Comparison of ENCODE assay signal across 8 cellular contexts in the genomic region with DNA sequence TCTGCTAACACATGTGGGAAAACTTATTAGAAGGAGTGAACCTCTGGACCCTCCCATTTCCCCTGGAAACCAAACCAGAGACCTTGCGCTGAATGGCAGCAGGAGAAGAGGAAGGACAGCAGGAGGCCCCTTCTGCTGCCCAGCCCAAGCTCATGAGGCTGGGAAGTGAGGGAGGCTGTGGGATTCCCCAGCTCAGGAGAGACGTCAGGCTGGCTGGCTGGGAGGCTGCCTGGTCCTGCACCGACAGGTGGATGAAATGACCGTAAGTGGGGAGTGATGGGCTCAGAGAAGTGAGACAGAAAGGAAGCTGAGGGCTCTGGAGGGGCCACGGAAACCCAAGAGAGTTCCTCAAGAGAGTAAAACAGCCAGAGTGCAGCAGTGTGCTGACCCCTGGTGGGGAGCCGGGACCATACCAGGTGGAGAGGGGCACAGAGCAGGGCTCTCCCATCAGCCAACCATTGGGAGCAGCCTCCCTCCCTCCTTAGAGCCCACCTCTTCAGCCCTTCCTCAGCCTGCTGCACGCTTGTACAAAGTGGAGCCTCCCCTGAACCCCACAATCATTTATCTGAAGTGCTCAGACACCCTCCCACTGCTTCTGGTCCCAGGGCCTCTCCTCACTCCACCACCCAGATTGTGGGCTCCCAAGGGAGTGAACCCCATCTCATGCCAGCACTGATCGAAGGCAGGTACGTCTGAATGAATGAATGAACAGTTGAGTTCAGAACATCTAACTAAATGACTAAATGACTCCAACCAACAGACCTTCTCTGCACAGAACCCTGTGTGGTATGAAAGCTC. TPM values are rescaled to one million over a fixed set of nuclear protein-coding genes. Genes with fewer than 3 reads are reported as not detected.
A peak's percentile ranks its signal among the peaks of the same experiment; 100 is the strongest.
DNase-seq lines count a peak whose midpoint lies in the region; ATAC-seq and TF ChIP-seq lines count a peak whose summit lies in the region.

No MANE protein-coding gene starts in this region.

- TF ChIP-seq CTCF in IMR-90 (conservative IDR thresholded peaks at IDR 0.05; ENCODE audit: low read depth, low read length) (peak; percentile 76), RWPE1 (conservative IDR thresholded peaks at IDR 0.05; ENCODE audit: low read depth) (peak; percentile 44)

- H3K23ac ChIP-seq in IMR-90 (ENCODE audit: low read depth, low read length) = no peak overlapping the region

- H2BK15ac ChIP-seq in IMR-90 (ENCODE audit: low read depth, low read length) = no peak overlapping the region

- peaks cover 44% of the 10 kb centered on the region for H3K4me1 Mint-ChIP-seq in activated naive CD4-positive, alpha-beta T cell treated with anti-CD3 and anti-CD28 coated beads, Interleukin-2, amount 10 ng/mL, durations not matched to agents 7 days and 5 days

- 0% methylated on average over 1 of the region's 9 CpGs; no CpG with 5 or more reads in 1 of the 2 experiments for WGBS in IMR-90 (ENCODE audit: extremely low coverage in 2 of 2, insufficient read length in 1 of 2), 2 experiments
- 33% methylated on average over 9 of the region's 9 CpGs for WGBS in right cardiac atrium

- peak overlapping the region in 1 of 2 experiments; percentile 56; a peak in 1 of 4 replicates for H4K8ac ChIP-seq in IMR-90 (ENCODE audit: low read depth in 2 of 2, low read length in 2 of 2)

- no peak overlapping the region for H3K4ac ChIP-seq in IMR-90 (ENCODE audit: low read depth, low read length)

- intact Hi-C loops in IMR-90 (cut with micrococcal nuclease) = loop anchor here (1.0 to 5.0 kb wide), 3 partner anchors 16 to 128 kb away; no protein-coding TSS in a partner anchor
- intact Hi-C loops in right cardiac atrium (cut with DNase I) = loop anchor here in 1 of 4 donors (10.0 kb wide), 1 partner anchor 104 kb away; no protein-coding TSS in a partner anchor

- 0 out of 2 replicates have a peak overlapping the region, but pooled peaks have one; percentile 54 for H4K91ac ChIP-seq in IMR-90 (ENCODE audit: insufficient read depth, low read depth, low read length)

- H3K14ac ChIP-seq in IMR-90 (replicated peaks; ENCODE audit: low read depth, low read length) = no peak overlapping the region

- no peak overlapping the region for H4K5ac ChIP-seq in IMR-90 (ENCODE audit: low read depth, low read length)

- H3K27me3 ChIP-seq in IMR-90 (ENCODE audit: control insufficient read depth, insufficient read depth, low read length) (no peaks in the 10 kb centered on the region), right cardiac atrium (ENCODE audit: control insufficient read depth, insufficient read depth) (no peaks in the 10 kb centered on the region)

- peak overlapping the region; percentile 87 for H2AFZ ChIP-seq in IMR-90 (replicated peaks; ENCODE audit: low read length, poor library complexity)

- no peak overlapping the region for H2AK5ac ChIP-seq in IMR-90 (ENCODE audit: low read depth, low read length)

- dilution Hi-C loops in IMR-90 (cut with HindIII; ENCODE audit: low sequenced_read_pairs, unreplicated experiment) = no loop called here

- H2BK120ac ChIP-seq in IMR-90 (ENCODE audit: low read depth, low read length) = no peak overlapping the region

- BruUV-seq in IMR-90 (replicated peaks; lab: Mats Ljungman, UMichigan) = no TSS peak

- no peak overlapping the region for H3K56ac ChIP-seq in IMR-90 (ENCODE audit: extremely low read depth, insufficient read depth, low read length)

- no peaks in the 10 kb centered on the region for H4K20me1 ChIP-seq in IMR-90 (ENCODE audit: insufficient read depth, low read length)

- no peak overlapping the region for H3K18ac ChIP-seq in IMR-90 (ENCODE audit: low read depth, low read length)

- no peaks in the 10 kb centered on the region for H3K9me1 ChIP-seq in IMR-90 (ENCODE audit: insufficient read depth, low read length)

- no peaks in the 10 kb centered on the region for H3K36me3 Mint-ChIP-seq in activated naive CD4-positive, alpha-beta T cell treated with anti-CD3 and anti-CD28 coated beads, Interleukin-2, amount 10 ng/mL, durations not matched to agents 7 days and 5 days

- H3K27me3 Mint-ChIP-seq in activated naive CD4-positive, alpha-beta T cell treated with anti-CD3 and anti-CD28 coated beads, Interleukin-2, amount 10 ng/mL, durations not matched to agents 7 days and 5 days = peaks cover 41% of the 10 kb centered on the region

- no peaks in the 10 kb centered on the region for H3K9me3 Mint-ChIP-seq in activated naive CD4-positive, alpha-beta T cell treated with anti-CD3 and anti-CD28 coated beads, Interleukin-2, amount 10 ng/mL, durations not matched to agents 7 days and 5 days

- no peak overlapping the region for H3K27ac ChIP-seq in IMR-90 (ENCODE audit: insufficient read depth, low read length)
- no peak overlapping the region for H3K27ac ChIP-seq in RWPE1
- no peak overlapping the region for H3K27ac ChIP-seq in right cardiac atrium (ENCODE audit: low read length)

- POLR2A ChIA-PET in IMR-90 (lab: Charles Lee; ENCODE audit: unreplicated experiment) = interaction anchor here (1.2 to 1.3 kb wide), 2 partner anchors 14 to 17 kb away, joined by 3 read pairs; a partner anchor contains a TSS
- POLR2A ChIA-PET in RWPE1 (lab: Yijun Ruan, JAX; ENCODE audit: low non-redundant PET) = no interaction called here

- TF ChIP-seq RAD21 in IMR-90 (IDR thresholded peaks at IDR 0.05; ENCODE audit: low read length) = peak; percentile 84

- peaks cover 0 to 3% of the 10 kb centered on the region in 2 experiments; a peak in 1 of 4 replicates for H3K79me1 ChIP-seq in IMR-90 (ENCODE audit: low read depth in 1 of 2, low read length in 2 of 2)

- peaks cover 5% of the 10 kb centered on the region; the same call in 1 of the 2 replicates for H3K4me1 ChIP-seq in IMR-90 (ENCODE audit: control insufficient read depth, insufficient read depth, low read length)
- peaks cover 3% of the 10 kb centered on the region for H3K4me1 ChIP-seq in right cardiac atrium (ENCODE audit: control insufficient read depth, insufficient read depth, low read length)

- no peak overlapping the region for H3K27ac Mint-ChIP-seq in activated naive CD4-positive, alpha-beta T cell treated with anti-CD3 and anti-CD28 coated beads, Interleukin-2, amount 10 ng/mL, durations not matched to agents 7 days and 5 days

- DNase-seq in NCI-H1417 (lab: John Stamatoyannopoulos, UW) = peak; percentile 13 to 82 (median 74)
- DNase-seq in NCI-H1417 treated with DMSO at 0.1 percent for 48 hours (lab: John Stamatoyannopoulos, UW) = no peak
- peak; percentile 47 for DNase-seq in IMR-90
- peak; percentile 35 for DNase-seq in RWPE1 (ENCODE audit: low spot score)
- peak; percentile 83 for DNase-seq in activated naive CD4-positive, alpha-beta T cell treated with anti-CD3 and anti-CD28 coated beads, Interleukin-2, amount 10 ng/mL, durations not matched to agents 7 days and 5 days
- DNase-seq in right cardiac atrium = peak in 2 of 3 donors; percentile 78 to 80
- peak; percentile 59 for DNase-seq in stimulated activated CD4-positive, alpha-beta T cell treated with anti-CD3 and anti-CD28 coated beads, Interleukin-1b, Interleukin-23, amount 100 ng/mL, for 48 hours
- DNase-seq in cortex of kidney (lab: John Stamatoyannopoulos, UW) = no peak

- no peak overlapping the region for H2BK20ac ChIP-seq in IMR-90 (ENCODE audit: low read depth, low read length)

- H3K9ac ChIP-seq in IMR-90 (ENCODE audit: low read depth, low read length) = no peak overlapping the region

- H2BK5ac ChIP-seq in IMR-90 (ENCODE audit: low read depth, low read length, poor library complexity, severe bottlenecking) = no peak overlapping the region

- CTCF ChIA-PET in IMR-90 (lab: Yijun Ruan, JAX) = interaction anchor here (1.1 to 8.6 kb wide), 4 partner anchors 9 to 27 kb away, joined by 3 to 128 read pairs (median 20); a partner anchor contains a TSS
- CTCF ChIA-PET in RWPE1 (lab: Yijun Ruan, JAX) = interaction anchor here (0.5 to 1.6 kb wide), 13 partner anchors 9 to 239 kb away, joined by 3 to 16 read pairs (median 3); a partner anchor contains a TSS
- CTCF ChIA-PET in activated naive CD4-positive, alpha-beta T cell treated with anti-CD3 and anti-CD28 coated beads, Interleukin-2, amount 10 ng/mL, durations not matched to agents 7 days and 5 days (lab: Charles Lee) = interaction anchor here (0.6 to 17.2 kb wide), 20 partner anchors 9 to 601 kb away, joined by 3 to 637 read pairs (median 4); a partner anchor contains a TSS

- no peak for TF ChIP-seq POLR2A in IMR-90 (IDR thresholded peaks at IDR 0.05; ENCODE audit: low read depth, low read length)

- in situ Hi-C loops in IMR-90 (cut with MboI; ENCODE audit: low sequenced_read_pairs) = loop anchor here (5.0 kb wide), 1 partner anchor 102 kb away; no protein-coding TSS in a partner anchor

- H3K9me3 ChIP-seq in IMR-90 (ENCODE audit: control insufficient read depth, insufficient read depth, low read length) = no peaks in the 10 kb centered on the region
- no peaks in the 10 kb centered on the region for H3K9me3 ChIP-seq in right cardiac atrium (ENCODE audit: control insufficient read depth, low read length)

- H3K4me3 Mint-ChIP-seq in activated naive CD4-positive, alpha-beta T cell treated with anti-CD3 and anti-CD28 coated beads, Interleukin-2, amount 10 ng/mL, durations not matched to agents 7 days and 5 days = no peak overlapping the region

- peak overlapping the region; percentile 52 for H2AK9ac ChIP-seq in IMR-90 (replicated peaks; ENCODE audit: low read depth, low read length, poor library complexity)

- no peak overlapping the region for H3K4me2 ChIP-seq in IMR-90 (ENCODE audit: low read depth, low read length)

- H3K4me3 ChIP-seq in IMR-90 (ENCODE audit: insufficient read depth, low read depth, low read length) = no peak overlapping the region
- no peak overlapping the region for H3K4me3 ChIP-seq in right cardiac atrium (ENCODE audit: low read length)

- ATAC-seq in IMR-90 (ENCODE audit: low read depth) (peak; percentile 44), right cardiac atrium (peak in 1 of 2 donors; percentile 6)

- H3K36me3 ChIP-seq in IMR-90 (ENCODE audit: control insufficient read depth, insufficient read depth, low read length) = peaks cover 3% of the 10 kb centered on the region; the same call in 1 of the 2 replicates

RNA-seq across cellular contexts. Expression of a gene that starts 14.0 kb away (rescaled TPM):
- 2.5 and 2.7 TPM in 2 replicates for total RNA-seq in IMR-90 (2012; rRNA removed)
- 5.3 and 5.9 TPM in 2 replicates for polyA plus RNA-seq in IMR-90 (2012; rRNA removed)
- 6.4 and 9.7 TPM in 2 replicates for polyA plus RNA-seq in IMR-90 (2012; cell fraction: cytosol; rRNA removed)
- polyA plus RNA-seq in IMR-90 (2012; cell fraction: nucleus; rRNA removed; ENCODE audit: low replicate concordance) = 20.2 and 22.8 TPM in 2 replicates
- 10 to 100 TPM; 20.8 to 39.3 (median 30.0) TPM for total RNA-seq in right cardiac atrium
- polyA plus RNA-seq in right cardiac atrium = 30.3 TPM

RNA-seq across cellular contexts. Expression of a gene that starts 30.5 kb away (rescaled TPM):
- total RNA-seq in IMR-90 (2012; rRNA removed) (6.6 and 23.1 TPM in 2 replicates), right cardiac atrium (100 to 1,000 TPM in 2 of 4 donors, 10 to 100 TPM in 2; 50.2 to 238 (median 85.2) TPM)
- polyA plus RNA-seq in IMR-90 (2012; rRNA removed) (34.1 and 120 TPM in 2 replicates), right cardiac atrium (417 TPM)
- 127 and 458 TPM in 2 replicates for polyA plus RNA-seq in IMR-90 (2012; cell fraction: cytosol; rRNA removed)
- polyA plus RNA-seq in IMR-90 (2012; cell fraction: nucleus; rRNA removed; ENCODE audit: low replicate concordance) = 1,801 and 2,637 TPM in 2 replicates

RNA-seq across cellular contexts. Expression of a gene that starts 49.0 kb away (rescaled TPM):
- total RNA-seq in IMR-90 (2012; rRNA removed) (158 and 167 TPM in 2 replicates), right cardiac atrium (10 to 100 TPM; 24.8 to 30.2 (median 26.9) TPM)
- polyA plus RNA-seq in IMR-90 (2012; rRNA removed) (93.9 and 113 TPM in 2 replicates), right cardiac atrium (33.0 TPM)
- polyA plus RNA-seq in IMR-90 (2012; cell fraction: cytosol; rRNA removed) = 181 and 193 TPM in 2 replicates
- polyA plus RNA-seq in IMR-90 (2012; cell fraction: nucleus; rRNA removed; ENCODE audit: low replicate concordance) = 267 and 321 TPM in 2 replicates

RNA-seq across cellular contexts. Expression of a gene that starts 58.8 kb away (rescaled TPM):
- total RNA-seq in IMR-90 (2012; rRNA removed) (not detected in 2 replicates), right cardiac atrium (under 1 TPM in 3 of 4 donors, not detected in 1; 0.31 to 0.95 (median 0.44) TPM)
- polyA plus RNA-seq in IMR-90 (2012; rRNA removed) (not detected in 2 replicates), right cardiac atrium (0.61 TPM)
- 0.04 and 0.17 TPM in 2 replicates for polyA plus RNA-seq in IMR-90 (2012; cell fraction: cytosol; rRNA removed)
- 0.14 and 0.45 TPM in 2 replicates for polyA plus RNA-seq in IMR-90 (2012; cell fraction: nucleus; rRNA removed; ENCODE audit: low replicate concordance)

Comparison
In these comparisons a context has a peak if more than half of its experiments do, and no peak if none do; other contexts are left out.
1. DNase-seq: peak in NCI-H1417 (3 of 3), IMR-90 (single experiment), RWPE1 (single experiment), activated naive CD4-positive, alpha-beta T cell treated with anti-CD3 and anti-CD28 coated beads, Interleukin-2, amount 10 ng/mL, durations not matched to agents 7 days and 5 days (single experiment), right cardiac atrium (2 of 3) and stimulated activated CD4-positive, alpha-beta T cell treated with anti-CD3 and anti-CD28 coated beads, Interleukin-1b, Interleukin-23, amount 100 ng/mL, for 48 hours (single experiment); none in NCI-H1417 treated with DMSO at 0.1 percent for 48 hours (single experiment) and cortex of kidney (single experiment).